1 cellular context compared by ENCODE assay signal in the genomic region with DNA sequence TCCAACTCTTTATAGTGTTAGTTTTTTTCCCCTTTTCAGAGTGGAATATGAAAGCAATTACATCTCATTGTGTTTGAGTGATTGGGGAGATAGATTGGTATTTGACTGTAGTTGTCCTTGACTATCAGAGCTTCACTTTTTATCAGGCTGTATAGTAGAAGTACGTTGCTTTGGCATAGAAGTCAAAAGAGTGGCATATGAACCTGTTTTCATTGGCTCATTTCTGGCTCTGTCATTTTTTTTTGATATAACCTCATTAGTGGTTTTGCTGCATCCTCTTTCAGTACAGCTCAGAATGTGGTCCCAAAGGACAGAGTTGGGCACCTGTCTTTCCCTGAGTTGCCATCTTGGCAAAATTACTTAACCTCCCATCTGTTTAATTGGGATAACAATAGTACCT.
TF ChIP-seq lines count a peak whose summit lies in the region.

No MANE protein-coding gene starts in this region.

TF ChIP-seq in GM12878, 131 proteins besides CTCF, POLR2A, EP300 and RAD21 (continued from another document and continues in another):
- TF ChIP-seq FOXM1 (IDR thresholded peaks at IDR 0.05; ENCODE audit: low read depth, low read length) (no peak), PAX8 (IDR thresholded peaks at IDR 0.05) (peak; percentile 63; the same call in 1 of the 2 replicates), BACH1 (IDR thresholded peaks at IDR 0.05; ENCODE audit: borderline replicate concordance) (peak; percentile 60; the same call in 1 of the 2 replicates), SREBF1 (IDR thresholded peaks at IDR 0.05; ENCODE audit: low read length) (no peak), NFYA (IDR thresholded peaks at IDR 0.05; ENCODE audit: borderline replicate concordance, low read depth, low read length) (no peak), PRDM15 (CRISPR knock-in tag; IDR thresholded peaks at IDR 0.05) (no peak), TCF12 (IDR thresholded peaks at IDR 0.05; ENCODE audit: low read depth, low read length) (peak; percentile 83), ZNF384 (IDR thresholded peaks at IDR 0.05; ENCODE audit: borderline replicate concordance, low read depth, low read length) (peak; percentile 85), SP1 (IDR thresholded peaks at IDR 0.05; ENCODE audit: low read depth, low read length) (no peak), IKZF1 (conservative IDR thresholded peaks at IDR 0.05) (peak; percentile 77), EGR1 (IDR thresholded peaks at IDR 0.05; ENCODE audit: borderline replicate concordance in 1 of 2, low read depth in 2 of 2, low read length in 2 of 2) (no peak), EZH2 (IDR thresholded peaks at IDR 0.05; ENCODE audit: borderline replicate concordance, control insufficient read depth, low read depth, low read length) (no peak), IKZF2 (IDR thresholded peaks at IDR 0.05) (peak; percentile 79 to 86), CHD2 (IDR thresholded peaks at IDR 0.05; ENCODE audit: borderline replicate concordance, low read depth, low read length) (no peak), JUNB (IDR thresholded peaks at IDR 0.05) (peak; percentile 57), FOXK2 (IDR thresholded peaks at IDR 0.05) (no peak), KLF5 (IDR thresholded peaks at IDR 0.05; ENCODE audit: partially characterized antibody) (no peak), MTA2 (IDR thresholded peaks at IDR 0.05; ENCODE audit: low read depth) (peak; percentile 93), KAT2A (conservative IDR thresholded peaks at IDR 0.05; ENCODE audit: control insufficient read depth, low read depth, low read length) (no peak), CBX5 (IDR thresholded peaks at IDR 0.05; ENCODE audit: low read depth) (0 out of 2 replicates have a peak, but pooled peaks have one; percentile 20), BCL3 (IDR thresholded peaks at IDR 0.05; ENCODE audit: borderline replicate concordance, insufficient read depth, low read depth, low read length, poor library complexity, severe bottlenecking) (no peak), STAT1 (conservative IDR thresholded peaks at IDR 0.05) (no peak), TBL1XR1 (IDR thresholded peaks at IDR 0.05; ENCODE audit: low read depth, low read length) (no peak), ZBTB4 (CRISPR knock-in tag; IDR thresholded peaks at IDR 0.05) (no peak), DPF2 (IDR thresholded peaks at IDR 0.05) (peak; percentile 88), CREB1 (IDR thresholded peaks at IDR 0.05; ENCODE audit: low read depth) (0 out of 2 replicates have a peak, but pooled peaks have one; percentile 33), MEF2A (IDR thresholded peaks at IDR 0.05; ENCODE audit: insufficient read depth, low read depth, low read length) (no peak), NFIC (IDR thresholded peaks at IDR 0.05; ENCODE audit: low read depth, low read length) (peak; percentile 58), NFXL1 (IDR thresholded peaks at IDR 0.05; ENCODE audit: borderline replicate concordance) (no peak), ZNF24 (IDR thresholded peaks at IDR 0.05) (0 out of 2 replicates have a peak, but pooled peaks have one; percentile 18), RUNX3 (IDR thresholded peaks at IDR 0.05; ENCODE audit: low read length) (peak; percentile 92), RFX5 (IDR thresholded peaks at IDR 0.05; ENCODE audit: low read depth, low read length) (no peak), GATAD2B (conservative IDR thresholded peaks at IDR 0.05; ENCODE audit: low read depth) (peak; percentile 48; the same call in 1 of the 2 replicates), SPI1 (IDR thresholded peaks at IDR 0.05; ENCODE audit: borderline replicate concordance, insufficient read depth, low read depth, low read length) (peak; percentile 53; the same call in 1 of the 2 replicates), POU2F2 (IDR thresholded peaks at IDR 0.05; ENCODE audit: borderline replicate concordance, low read depth, low read length) (peak; percentile 14; the same call in 1 of the 3 replicates), YY1 (IDR thresholded peaks at IDR 0.05; ENCODE audit: low read depth, low read length) (peak; percentile 74), ATF2 (IDR thresholded peaks at IDR 0.05; ENCODE audit: low read length) (peak; percentile 49; the same call in 1 of the 2 replicates), IRF5 (IDR thresholded peaks at IDR 0.05; ENCODE audit: borderline replicate concordance) (no peak)
- TF ChIP-seq, protein P1, sequence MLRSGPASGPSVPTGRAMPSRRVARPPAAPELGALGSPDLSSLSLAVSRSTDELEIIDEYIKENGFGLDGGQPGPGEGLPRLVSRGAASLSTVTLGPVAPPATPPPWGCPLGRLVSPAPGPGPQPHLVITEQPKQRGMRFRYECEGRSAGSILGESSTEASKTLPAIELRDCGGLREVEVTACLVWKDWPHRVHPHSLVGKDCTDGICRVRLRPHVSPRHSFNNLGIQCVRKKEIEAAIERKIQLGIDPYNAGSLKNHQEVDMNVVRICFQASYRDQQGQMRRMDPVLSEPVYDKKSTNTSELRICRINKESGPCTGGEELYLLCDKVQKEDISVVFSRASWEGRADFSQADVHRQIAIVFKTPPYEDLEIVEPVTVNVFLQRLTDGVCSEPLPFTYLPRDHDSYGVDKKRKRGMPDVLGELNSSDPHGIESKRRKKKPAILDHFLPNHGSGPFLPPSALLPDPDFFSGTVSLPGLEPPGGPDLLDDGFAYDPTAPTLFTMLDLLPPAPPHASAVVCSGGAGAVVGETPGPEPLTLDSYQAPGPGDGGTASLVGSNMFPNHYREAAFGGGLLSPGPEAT (IDR thresholded peaks at IDR 0.05; ENCODE audit: low read depth) = peak; percentile 33; the same call in 1 of the 2 replicates
- TF ChIP-seq, protein P2, sequence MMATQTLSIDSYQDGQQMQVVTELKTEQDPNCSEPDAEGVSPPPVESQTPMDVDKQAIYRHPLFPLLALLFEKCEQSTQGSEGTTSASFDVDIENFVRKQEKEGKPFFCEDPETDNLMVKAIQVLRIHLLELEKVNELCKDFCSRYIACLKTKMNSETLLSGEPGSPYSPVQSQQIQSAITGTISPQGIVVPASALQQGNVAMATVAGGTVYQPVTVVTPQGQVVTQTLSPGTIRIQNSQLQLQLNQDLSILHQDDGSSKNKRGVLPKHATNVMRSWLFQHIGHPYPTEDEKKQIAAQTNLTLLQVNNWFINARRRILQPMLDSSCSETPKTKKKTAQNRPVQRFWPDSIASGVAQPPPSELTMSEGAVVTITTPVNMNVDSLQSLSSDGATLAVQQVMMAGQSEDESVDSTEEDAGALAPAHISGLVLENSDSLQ (IDR thresholded peaks at IDR 0.05) = peak; percentile 91
- TF ChIP-seq, protein P3, sequence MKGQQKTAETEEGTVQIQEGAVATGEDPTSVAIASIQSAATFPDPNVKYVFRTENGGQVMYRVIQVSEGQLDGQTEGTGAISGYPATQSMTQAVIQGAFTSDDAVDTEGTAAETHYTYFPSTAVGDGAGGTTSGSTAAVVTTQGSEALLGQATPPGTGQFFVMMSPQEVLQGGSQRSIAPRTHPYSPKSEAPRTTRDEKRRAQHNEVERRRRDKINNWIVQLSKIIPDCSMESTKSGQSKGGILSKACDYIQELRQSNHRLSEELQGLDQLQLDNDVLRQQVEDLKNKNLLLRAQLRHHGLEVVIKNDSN (IDR thresholded peaks at IDR 0.05; ENCODE audit: borderline replicate concordance, extremely low read length, insufficient read depth, low read depth, low read length) = no peak
